Comparison of ENCODE assay signal across 1 cellular context in genomic region chr1:67317803-67318202, GRCh38.
TF ChIP-seq lines count a peak whose summit lies in the region.

No MANE protein-coding gene starts in this region.

TF ChIP-seq in H1, 55 proteins besides CTCF, POLR2A, EP300 and RAD21:
- TF ChIP-seq SUZ12 (IDR thresholded peaks at IDR 0.05; ENCODE audit: low read length) (no peak), CREB1 (IDR thresholded peaks at IDR 0.05) (no peak), CEBPB (IDR thresholded peaks at IDR 0.05; ENCODE audit: low read depth, low read length) (no peak), CTBP2 (IDR thresholded peaks at IDR 0.05; ENCODE audit: borderline replicate concordance, insufficient read depth, insufficient read length, low read length) (no peak), EGR1 (IDR thresholded peaks at IDR 0.05; ENCODE audit: borderline replicate concordance, low read depth, low read length) (no peak), MAX (IDR thresholded peaks at IDR 0.05) (no peak), CBX5 (IDR thresholded peaks at IDR 0.05; ENCODE audit: low read depth, low read length) (no peak), SIRT6 (IDR thresholded peaks at IDR 0.05; ENCODE audit: low read length) (no peak), SP1 (IDR thresholded peaks at IDR 0.05; ENCODE audit: low read depth, low read length) (no peak), BCL11A (IDR thresholded peaks at IDR 0.05; ENCODE audit: low read depth in 2 of 2, low read length in 2 of 2) (no peak), ATF3 (IDR thresholded peaks at IDR 0.05; ENCODE audit: insufficient read depth, low read depth, low read length) (no peak), BRCA1 (IDR thresholded peaks at IDR 0.05; ENCODE audit: low read depth, low read length) (no peak)
